ENCODE assay signal across 1 cellular context in the genomic region with DNA sequence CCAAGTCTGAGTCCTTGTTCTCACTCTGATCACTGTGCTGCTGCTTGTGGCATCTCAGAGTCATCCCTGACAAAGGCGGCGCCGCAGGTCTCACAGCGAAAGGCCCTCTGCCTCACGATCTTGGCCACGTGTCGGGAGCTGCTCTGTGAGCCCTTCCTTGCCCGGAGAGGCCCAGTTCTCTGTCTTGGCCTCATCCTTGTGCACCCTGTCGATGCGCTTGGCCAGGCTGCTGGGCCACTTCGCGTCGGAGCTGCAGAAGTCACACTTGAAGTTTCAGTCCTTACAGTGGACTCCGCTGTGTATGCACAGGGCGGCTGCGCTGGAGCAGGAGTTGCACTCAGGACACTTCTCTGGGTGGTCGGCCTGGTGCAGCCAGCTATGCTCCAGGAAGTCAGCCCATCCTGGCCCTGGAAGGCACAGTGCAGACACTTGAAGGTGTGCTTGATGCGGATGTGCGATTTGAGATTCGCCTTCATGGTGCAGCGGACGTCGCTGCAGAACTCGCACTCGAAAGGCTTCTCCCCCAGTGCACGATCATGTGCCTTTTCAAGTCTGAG.
TF ChIP-seq lines count a peak whose summit lies in the region.

No MANE protein-coding gene starts in this region.

TF ChIP-seq in WTC11, 78 proteins besides CTCF, POLR2A, EP300 and RAD21 (continued from another document):
- TF ChIP-seq ZNF281 (CRISPR knock-in tag; IDR thresholded peaks at IDR 0.05) = no peak
- TF ChIP-seq STAT6 (CRISPR knock-in tag; conservative IDR thresholded peaks at IDR 0.05; ENCODE audit: low read depth) = no peak
- TF ChIP-seq RELA (CRISPR knock-in tag; IDR thresholded peaks at IDR 0.05; ENCODE audit: borderline replicate concordance) = no peak
- TF ChIP-seq, protein P1, sequence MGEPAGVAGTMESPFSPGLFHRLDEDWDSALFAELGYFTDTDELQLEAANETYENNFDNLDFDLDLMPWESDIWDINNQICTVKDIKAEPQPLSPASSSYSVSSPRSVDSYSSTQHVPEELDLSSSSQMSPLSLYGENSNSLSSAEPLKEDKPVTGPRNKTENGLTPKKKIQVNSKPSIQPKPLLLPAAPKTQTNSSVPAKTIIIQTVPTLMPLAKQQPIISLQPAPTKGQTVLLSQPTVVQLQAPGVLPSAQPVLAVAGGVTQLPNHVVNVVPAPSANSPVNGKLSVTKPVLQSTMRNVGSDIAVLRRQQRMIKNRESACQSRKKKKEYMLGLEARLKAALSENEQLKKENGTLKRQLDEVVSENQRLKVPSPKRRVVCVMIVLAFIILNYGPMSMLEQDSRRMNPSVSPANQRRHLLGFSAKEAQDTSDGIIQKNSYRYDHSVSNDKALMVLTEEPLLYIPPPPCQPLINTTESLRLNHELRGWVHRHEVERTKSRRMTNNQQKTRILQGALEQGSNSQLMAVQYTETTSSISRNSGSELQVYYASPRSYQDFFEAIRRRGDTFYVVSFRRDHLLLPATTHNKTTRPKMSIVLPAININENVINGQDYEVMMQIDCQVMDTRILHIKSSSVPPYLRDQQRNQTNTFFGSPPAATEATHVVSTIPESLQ (CRISPR knock-in tag; IDR thresholded peaks at IDR 0.05) = no peak
- TF ChIP-seq, protein P2, sequence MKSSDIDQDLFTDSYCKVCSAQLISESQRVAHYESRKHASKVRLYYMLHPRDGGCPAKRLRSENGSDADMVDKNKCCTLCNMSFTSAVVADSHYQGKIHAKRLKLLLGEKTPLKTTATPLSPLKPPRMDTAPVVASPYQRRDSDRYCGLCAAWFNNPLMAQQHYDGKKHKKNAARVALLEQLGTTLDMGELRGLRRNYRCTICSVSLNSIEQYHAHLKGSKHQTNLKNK (CRISPR knock-in tag; IDR thresholded peaks at IDR 0.05) = no peak
TF ChIP-seq in WTC11: peak in this region for 0.
